Comparison of ENCODE assay signal across 1 cellular context in the genomic region with DNA sequence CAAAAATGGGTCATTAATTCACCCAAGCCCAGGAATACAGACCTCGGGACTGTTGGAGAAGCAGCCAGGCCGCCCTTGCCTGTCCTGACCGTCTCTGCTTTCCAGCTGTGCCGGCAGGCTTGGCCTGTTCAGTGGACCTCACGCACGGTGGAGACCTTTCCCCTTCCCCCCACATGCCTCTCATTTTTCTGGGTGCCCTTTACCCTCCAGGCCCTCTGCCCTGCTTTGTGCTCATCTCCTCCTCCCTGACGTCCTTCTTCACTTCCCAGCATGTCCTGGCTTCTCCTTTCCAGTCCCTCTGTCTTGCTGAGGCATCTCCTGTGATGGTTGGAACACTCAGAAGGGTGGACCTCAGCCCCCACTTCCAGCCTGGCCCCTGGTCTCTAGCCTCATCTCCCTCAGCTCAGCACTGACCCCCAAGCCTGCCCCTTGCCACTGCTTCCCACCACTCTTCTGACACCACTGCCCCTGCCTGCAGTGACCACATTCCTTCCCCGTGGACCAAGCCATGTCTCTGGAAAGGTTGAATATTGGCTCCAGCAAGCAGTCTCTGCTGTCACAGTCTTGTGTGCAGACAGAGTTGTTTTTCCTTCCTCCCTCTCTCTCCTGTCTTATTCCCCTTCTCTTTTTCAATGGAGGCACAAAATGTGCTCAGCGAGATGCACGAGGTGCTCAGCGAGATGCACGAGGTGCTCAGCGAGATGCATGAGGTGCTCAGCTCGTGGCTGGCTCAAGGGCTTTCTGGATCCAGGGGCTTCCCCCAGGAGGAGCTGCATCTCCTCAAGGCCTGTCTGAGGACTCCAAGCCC.
A peak's percentile ranks its signal among the peaks of the same experiment; 100 is the strongest.
TF ChIP-seq lines count a peak whose summit lies in the region.

No MANE protein-coding gene starts in this region.

TF ChIP-seq in HepG2, 621 proteins besides CTCF, POLR2A, EP300 and RAD21 (continued from another document and continues in another):
- TF ChIP-seq, protein P1, sequence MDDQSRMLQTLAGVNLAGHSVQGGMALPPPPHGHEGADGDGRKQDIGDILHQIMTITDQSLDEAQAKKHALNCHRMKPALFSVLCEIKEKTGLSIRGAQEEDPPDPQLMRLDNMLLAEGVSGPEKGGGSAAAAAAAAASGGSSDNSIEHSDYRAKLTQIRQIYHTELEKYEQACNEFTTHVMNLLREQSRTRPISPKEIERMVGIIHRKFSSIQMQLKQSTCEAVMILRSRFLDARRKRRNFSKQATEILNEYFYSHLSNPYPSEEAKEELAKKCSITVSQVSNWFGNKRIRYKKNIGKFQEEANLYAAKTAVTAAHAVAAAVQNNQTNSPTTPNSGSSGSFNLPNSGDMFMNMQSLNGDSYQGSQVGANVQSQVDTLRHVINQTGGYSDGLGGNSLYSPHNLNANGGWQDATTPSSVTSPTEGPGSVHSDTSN (CRISPR knock-in tag; IDR thresholded peaks at IDR 0.05; ENCODE audit: borderline replicate concordance): no peak
- TF ChIP-seq, protein P2, sequence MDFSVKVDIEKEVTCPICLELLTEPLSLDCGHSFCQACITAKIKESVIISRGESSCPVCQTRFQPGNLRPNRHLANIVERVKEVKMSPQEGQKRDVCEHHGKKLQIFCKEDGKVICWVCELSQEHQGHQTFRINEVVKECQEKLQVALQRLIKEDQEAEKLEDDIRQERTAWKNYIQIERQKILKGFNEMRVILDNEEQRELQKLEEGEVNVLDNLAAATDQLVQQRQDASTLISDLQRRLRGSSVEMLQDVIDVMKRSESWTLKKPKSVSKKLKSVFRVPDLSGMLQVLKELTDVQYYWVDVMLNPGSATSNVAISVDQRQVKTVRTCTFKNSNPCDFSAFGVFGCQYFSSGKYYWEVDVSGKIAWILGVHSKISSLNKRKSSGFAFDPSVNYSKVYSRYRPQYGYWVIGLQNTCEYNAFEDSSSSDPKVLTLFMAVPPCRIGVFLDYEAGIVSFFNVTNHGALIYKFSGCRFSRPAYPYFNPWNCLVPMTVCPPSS (IDR thresholded peaks at IDR 0.05): no peak
- TF ChIP-seq MTF1 (CRISPR knock-in tag; IDR thresholded peaks at IDR 0.05) (no peak), SOX6 (IDR thresholded peaks at IDR 0.05) (no peak), SOX6 (CRISPR knock-in tag; IDR thresholded peaks at IDR 0.05) (0 out of 2 replicates have a peak, but pooled peaks have one; percentile 24), HDAC2 (CRISPR knock-in tag; IDR thresholded peaks at IDR 0.05) (no peak), HOXA7 (CRISPR knock-in tag; IDR thresholded peaks at IDR 0.05) (no peak), PTBP1 (IDR thresholded peaks at IDR 0.05; ENCODE audit: low read depth, low read length, poor library complexity, severe bottlenecking) (no peak), HHEX (CRISPR knock-in tag; IDR thresholded peaks at IDR 0.05) (no peak), RBM39 (IDR thresholded peaks at IDR 0.05; ENCODE audit: low read depth, low read length, poor library complexity, severe bottlenecking) (no peak), ZNF44 (CRISPR knock-in tag; IDR thresholded peaks at IDR 0.05) (no peak), ZNF549 (CRISPR knock-in tag; IDR thresholded peaks at IDR 0.05) (no peak), ADNP (CRISPR knock-in tag; IDR thresholded peaks at IDR 0.05) (no peak), ZNF891 (CRISPR knock-in tag; IDR thresholded peaks at IDR 0.05) (no peak), SP1 (IDR thresholded peaks at IDR 0.05) (no peak), SP1 (CRISPR knock-in tag; IDR thresholded peaks at IDR 0.05) (no peak), ZNF143 (CRISPR knock-in tag; IDR thresholded peaks at IDR 0.05) (no peak), CENPT (CRISPR knock-in tag; IDR thresholded peaks at IDR 0.05; ENCODE audit: low read depth) (no peak), ZNF75D (CRISPR knock-in tag; IDR thresholded peaks at IDR 0.05; ENCODE audit: borderline replicate concordance) (no peak), ZKSCAN5 (CRISPR knock-in tag; IDR thresholded peaks at IDR 0.05) (peak; percentile 89)
- TF ChIP-seq, protein P3, sequence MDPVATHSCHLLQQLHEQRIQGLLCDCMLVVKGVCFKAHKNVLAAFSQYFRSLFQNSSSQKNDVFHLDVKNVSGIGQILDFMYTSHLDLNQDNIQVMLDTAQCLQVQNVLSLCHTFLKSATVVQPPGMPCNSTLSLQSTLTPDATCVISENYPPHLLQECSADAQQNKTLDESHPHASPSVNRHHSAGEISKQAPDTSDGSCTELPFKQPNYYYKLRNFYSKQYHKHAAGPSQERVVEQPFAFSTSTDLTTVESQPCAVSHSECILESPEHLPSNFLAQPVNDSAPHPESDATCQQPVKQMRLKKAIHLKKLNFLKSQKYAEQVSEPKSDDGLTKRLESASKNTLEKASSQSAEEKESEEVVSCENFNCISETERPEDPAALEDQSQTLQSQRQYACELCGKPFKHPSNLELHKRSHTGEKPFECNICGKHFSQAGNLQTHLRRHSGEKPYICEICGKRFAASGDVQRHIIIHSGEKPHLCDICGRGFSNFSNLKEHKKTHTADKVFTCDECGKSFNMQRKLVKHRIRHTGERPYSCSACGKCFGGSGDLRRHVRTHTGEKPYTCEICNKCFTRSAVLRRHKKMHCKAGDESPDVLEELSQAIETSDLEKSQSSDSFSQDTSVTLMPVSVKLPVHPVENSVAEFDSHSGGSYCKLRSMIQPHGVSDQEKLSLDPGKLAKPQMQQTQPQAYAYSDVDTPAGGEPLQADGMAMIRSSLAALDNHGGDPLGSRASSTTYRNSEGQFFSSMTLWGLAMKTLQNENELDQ (CRISPR knock-in tag; IDR thresholded peaks at IDR 0.05; ENCODE audit: borderline replicate concordance): no peak
- TF ChIP-seq, protein P4, sequence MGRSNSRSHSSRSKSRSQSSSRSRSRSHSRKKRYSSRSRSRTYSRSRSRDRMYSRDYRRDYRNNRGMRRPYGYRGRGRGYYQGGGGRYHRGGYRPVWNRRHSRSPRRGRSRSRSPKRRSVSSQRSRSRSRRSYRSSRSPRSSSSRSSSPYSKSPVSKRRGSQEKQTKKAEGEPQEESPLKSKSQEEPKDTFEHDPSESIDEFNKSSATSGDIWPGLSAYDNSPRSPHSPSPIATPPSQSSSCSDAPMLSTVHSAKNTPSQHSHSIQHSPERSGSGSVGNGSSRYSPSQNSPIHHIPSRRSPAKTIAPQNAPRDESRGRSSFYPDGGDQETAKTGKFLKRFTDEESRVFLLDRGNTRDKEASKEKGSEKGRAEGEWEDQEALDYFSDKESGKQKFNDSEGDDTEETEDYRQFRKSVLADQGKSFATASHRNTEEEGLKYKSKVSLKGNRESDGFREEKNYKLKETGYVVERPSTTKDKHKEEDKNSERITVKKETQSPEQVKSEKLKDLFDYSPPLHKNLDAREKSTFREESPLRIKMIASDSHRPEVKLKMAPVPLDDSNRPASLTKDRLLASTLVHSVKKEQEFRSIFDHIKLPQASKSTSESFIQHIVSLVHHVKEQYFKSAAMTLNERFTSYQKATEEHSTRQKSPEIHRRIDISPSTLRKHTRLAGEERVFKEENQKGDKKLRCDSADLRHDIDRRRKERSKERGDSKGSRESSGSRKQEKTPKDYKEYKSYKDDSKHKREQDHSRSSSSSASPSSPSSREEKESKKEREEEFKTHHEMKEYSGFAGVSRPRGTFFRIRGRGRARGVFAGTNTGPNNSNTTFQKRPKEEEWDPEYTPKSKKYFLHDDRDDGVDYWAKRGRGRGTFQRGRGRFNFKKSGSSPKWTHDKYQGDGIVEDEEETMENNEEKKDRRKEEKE (IDR thresholded peaks at IDR 0.05): no peak
- TF ChIP-seq, protein P5, sequence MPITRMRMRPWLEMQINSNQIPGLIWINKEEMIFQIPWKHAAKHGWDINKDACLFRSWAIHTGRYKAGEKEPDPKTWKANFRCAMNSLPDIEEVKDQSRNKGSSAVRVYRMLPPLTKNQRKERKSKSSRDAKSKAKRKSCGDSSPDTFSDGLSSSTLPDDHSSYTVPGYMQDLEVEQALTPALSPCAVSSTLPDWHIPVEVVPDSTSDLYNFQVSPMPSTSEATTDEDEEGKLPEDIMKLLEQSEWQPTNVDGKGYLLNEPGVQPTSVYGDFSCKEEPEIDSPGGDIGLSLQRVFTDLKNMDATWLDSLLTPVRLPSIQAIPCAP (CRISPR knock-in tag; IDR thresholded peaks at IDR 0.05; ENCODE audit: low read depth): no peak
- TF ChIP-seq, protein P6, sequence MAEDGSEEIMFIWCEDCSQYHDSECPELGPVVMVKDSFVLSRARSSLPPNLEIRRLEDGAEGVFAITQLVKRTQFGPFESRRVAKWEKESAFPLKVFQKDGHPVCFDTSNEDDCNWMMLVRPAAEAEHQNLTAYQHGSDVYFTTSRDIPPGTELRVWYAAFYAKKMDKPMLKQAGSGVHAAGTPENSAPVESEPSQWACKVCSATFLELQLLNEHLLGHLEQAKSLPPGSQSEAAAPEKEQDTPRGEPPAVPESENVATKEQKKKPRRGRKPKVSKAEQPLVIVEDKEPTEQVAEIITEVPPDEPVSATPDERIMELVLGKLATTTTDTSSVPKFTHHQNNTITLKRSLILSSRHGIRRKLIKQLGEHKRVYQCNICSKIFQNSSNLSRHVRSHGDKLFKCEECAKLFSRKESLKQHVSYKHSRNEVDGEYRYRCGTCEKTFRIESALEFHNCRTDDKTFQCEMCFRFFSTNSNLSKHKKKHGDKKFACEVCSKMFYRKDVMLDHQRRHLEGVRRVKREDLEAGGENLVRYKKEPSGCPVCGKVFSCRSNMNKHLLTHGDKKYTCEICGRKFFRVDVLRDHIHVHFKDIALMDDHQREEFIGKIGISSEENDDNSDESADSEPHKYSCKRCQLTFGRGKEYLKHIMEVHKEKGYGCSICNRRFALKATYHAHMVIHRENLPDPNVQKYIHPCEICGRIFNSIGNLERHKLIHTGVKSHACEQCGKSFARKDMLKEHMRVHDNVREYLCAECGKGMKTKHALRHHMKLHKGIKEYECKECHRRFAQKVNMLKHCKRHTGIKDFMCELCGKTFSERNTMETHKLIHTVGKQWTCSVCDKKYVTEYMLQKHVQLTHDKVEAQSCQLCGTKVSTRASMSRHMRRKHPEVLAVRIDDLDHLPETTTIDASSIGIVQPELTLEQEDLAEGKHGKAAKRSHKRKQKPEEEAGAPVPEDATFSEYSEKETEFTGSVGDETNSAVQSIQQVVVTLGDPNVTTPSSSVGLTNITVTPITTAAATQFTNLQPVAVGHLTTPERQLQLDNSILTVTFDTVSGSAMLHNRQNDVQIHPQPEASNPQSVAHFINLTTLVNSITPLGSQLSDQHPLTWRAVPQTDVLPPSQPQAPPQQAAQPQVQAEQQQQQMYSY (CRISPR knock-in tag; IDR thresholded peaks at IDR 0.05): no peak
- TF ChIP-seq, protein P7, sequence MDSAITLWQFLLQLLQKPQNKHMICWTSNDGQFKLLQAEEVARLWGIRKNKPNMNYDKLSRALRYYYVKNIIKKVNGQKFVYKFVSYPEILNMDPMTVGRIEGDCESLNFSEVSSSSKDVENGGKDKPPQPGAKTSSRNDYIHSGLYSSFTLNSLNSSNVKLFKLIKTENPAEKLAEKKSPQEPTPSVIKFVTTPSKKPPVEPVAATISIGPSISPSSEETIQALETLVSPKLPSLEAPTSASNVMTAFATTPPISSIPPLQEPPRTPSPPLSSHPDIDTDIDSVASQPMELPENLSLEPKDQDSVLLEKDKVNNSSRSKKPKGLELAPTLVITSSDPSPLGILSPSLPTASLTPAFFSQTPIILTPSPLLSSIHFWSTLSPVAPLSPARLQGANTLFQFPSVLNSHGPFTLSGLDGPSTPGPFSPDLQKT (CRISPR knock-in tag; IDR thresholded peaks at IDR 0.05; ENCODE audit: borderline replicate concordance): no peak
- TF ChIP-seq, protein P8, sequence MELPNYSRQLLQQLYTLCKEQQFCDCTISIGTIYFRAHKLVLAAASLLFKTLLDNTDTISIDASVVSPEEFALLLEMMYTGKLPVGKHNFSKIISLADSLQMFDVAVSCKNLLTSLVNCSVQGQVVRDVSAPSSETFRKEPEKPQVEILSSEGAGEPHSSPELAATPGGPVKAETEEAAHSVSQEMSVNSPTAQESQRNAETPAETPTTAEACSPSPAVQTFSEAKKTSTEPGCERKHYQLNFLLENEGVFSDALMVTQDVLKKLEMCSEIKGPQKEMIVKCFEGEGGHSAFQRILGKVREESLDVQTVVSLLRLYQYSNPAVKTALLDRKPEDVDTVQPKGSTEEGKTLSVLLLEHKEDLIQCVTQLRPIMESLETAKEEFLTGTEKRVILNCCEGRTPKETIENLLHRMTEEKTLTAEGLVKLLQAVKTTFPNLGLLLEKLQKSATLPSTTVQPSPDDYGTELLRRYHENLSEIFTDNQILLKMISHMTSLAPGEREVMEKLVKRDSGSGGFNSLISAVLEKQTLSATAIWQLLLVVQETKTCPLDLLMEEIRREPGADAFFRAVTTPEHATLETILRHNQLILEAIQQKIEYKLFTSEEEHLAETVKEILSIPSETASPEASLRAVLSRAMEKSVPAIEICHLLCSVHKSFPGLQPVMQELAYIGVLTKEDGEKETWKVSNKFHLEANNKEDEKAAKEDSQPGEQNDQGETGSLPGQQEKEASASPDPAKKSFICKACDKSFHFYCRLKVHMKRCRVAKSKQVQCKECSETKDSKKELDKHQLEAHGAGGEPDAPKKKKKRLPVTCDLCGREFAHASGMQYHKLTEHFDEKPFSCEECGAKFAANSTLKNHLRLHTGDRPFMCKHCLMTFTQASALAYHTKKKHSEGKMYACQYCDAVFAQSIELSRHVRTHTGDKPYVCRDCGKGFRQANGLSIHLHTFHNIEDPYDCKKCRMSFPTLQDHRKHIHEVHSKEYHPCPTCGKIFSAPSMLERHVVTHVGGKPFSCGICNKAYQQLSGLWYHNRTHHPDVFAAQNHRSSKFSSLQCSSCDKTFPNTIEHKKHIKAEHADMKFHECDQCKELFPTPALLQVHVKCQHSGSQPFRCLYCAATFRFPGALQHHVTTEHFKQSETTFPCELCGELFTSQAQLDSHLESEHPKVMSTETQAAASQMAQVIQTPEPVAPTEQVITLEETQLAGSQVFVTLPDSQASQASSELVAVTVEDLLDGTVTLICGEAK (IDR thresholded peaks at IDR 0.05): no peak
- TF ChIP-seq, protein P8 (CRISPR knock-in tag; IDR thresholded peaks at IDR 0.05): no peak
